ENCODE assay signal across 15 cellular contexts in genomic region chr2:5482929-5483331, GRCh38.
A peak's percentile ranks its signal among the peaks of the same experiment; 100 is the strongest.
DNase-seq lines count a peak whose midpoint lies in the region; ATAC-seq, FAIRE-seq and TF ChIP-seq lines count a peak whose summit lies in the region.
"Had no signal": no experiment of that assay in that cellular context is flagged by ENCODE, and none has a peak within 500 bp of the region (broad histone marks: within the 10 kb centered on the region; RNA-seq: fewer than 3 reads in every experiment).

No MANE protein-coding gene starts in this region.

- peaks cover 3% of the 10 kb centered on the region for H3K9me3 ChIP-seq in WERI-Rb-1 (ENCODE audit: severe bottlenecking)
- H3K9me3 ChIP-seq: colonic mucosa had no signal

- TF ChIP-seq CTCF in fibroblast of villous mesenchyme (IDR thresholded peaks at IDR 0.05; ENCODE audit: insufficient read depth, low read depth, low read length) (no peak), omental fat pad (IDR thresholded peaks at IDR 0.05) (no peak), WERI-Rb-1 (IDR thresholded peaks at IDR 0.05; ENCODE audit: low read depth, low read length) (no peak)

- no peaks in the 10 kb centered on the region for H3K36me3 ChIP-seq in WERI-Rb-1
- H3K36me3 ChIP-seq: colonic mucosa, sigmoid colon had no signal

- DNase-seq in GF-D8 (lab: John Stamatoyannopoulos, UW) (peak; percentile 25), NCI-H526 treated with DMSO at 0.1 percent for 48 hours (lab: John Stamatoyannopoulos, UW) (peak; percentile 23), fibroblast of villous mesenchyme (ENCODE audit: low read depth) (peak; percentile 0), omental fat pad (ENCODE audit: low spot score) (no peak), WERI-Rb-1 (no peak), urothelium cell line (ENCODE audit: low spot score) (no peak), dedifferentiated amniotic fluid mesenchymal stem cell (ENCODE audit: extremely low spot score) (no peak), GOT3 (lab: John Stamatoyannopoulos, UW) (no peak)
- DNase-seq: activated naive CD4-positive, alpha-beta T cell treated with anti-CD3 and anti-CD28 coated beads for 36 hours; colonic mucosa; sigmoid colon had no signal

- H3K27me3 ChIP-seq in WERI-Rb-1 (ENCODE audit: insufficient read depth, low read depth, severe bottlenecking) = no peaks in the 10 kb centered on the region
- H3K27me3 ChIP-seq: colonic mucosa, sigmoid colon had no signal

- no peak overlapping the region for H3K27ac ChIP-seq in WERI-Rb-1
- H3K27ac ChIP-seq: C4-2B, colonic mucosa had no signal

- no peak for FAIRE-seq in urothelium cell line (lab: Jason Lieb, UNC)
- FAIRE-seq: G401.6, GM19239 had no signal

- ATAC-seq in omental fat pad (ENCODE audit: low FRiP score) = peak; percentile 55
- ATAC-seq: esophagus mucosa had no signal

- no peak overlapping the region for H3K4me3 ChIP-seq in fibroblast of villous mesenchyme (ENCODE audit: low read depth, low read length)
- H3K4me3 ChIP-seq in WERI-Rb-1 (ENCODE audit: low read depth, low read length) = no peak overlapping the region
- H3K4me3 ChIP-seq: colonic mucosa, sigmoid colon had no signal

Comparison
In these comparisons a context has a peak if more than half of its experiments do, and no peak if none do; other contexts are left out.
1. DNase-seq: peak in GF-D8 (single experiment), NCI-H526 treated with DMSO at 0.1 percent for 48 hours (single experiment) and fibroblast of villous mesenchyme (single experiment); none in omental fat pad (single experiment), WERI-Rb-1 (single experiment), urothelium cell line (single experiment), dedifferentiated amniotic fluid mesenchymal stem cell (single experiment) and GOT3 (single experiment).